In genomic region chr4:184371390-184371787, GRCh38 we compare ENCODE assay signal across 19 cellular contexts.
DNase-seq lines count a peak whose midpoint lies in the region; ATAC-seq, FAIRE-seq and TF ChIP-seq lines count a peak whose summit lies in the region.
"Had no signal": no experiment of that assay in that cellular context is flagged by ENCODE, and none has a peak within 500 bp of the region (broad histone marks: within the 10 kb centered on the region; RNA-seq: fewer than 3 reads in every experiment).

No MANE protein-coding gene starts in this region.

- no peak overlapping the region for H3K23ac ChIP-seq in H9 (ENCODE audit: insufficient read length, low read depth, low read length)

- no peak overlapping the region for H4K8ac ChIP-seq in H9 (replicated peaks; ENCODE audit: insufficient read length, low read depth, low read length)

- H4K20me1 ChIP-seq in H9 (ENCODE audit: control insufficient read depth, insufficient read depth, insufficient read length) (no peaks in the 10 kb centered on the region), K562 (replicated peaks; ENCODE audit: control insufficient read depth, insufficient read depth, low read length) (no peaks in the 10 kb centered on the region)

- no peak for DNase-seq in H9
- no peak for DNase-seq in K562 (ENCODE audit: extremely low read depth in 1 of 4, low spot score in 3 of 4)
- peak; percentile 15 for DNase-seq in ureter (ENCODE audit: low spot score)
- no peak for DNase-seq in GF-D8 (lab: John Stamatoyannopoulos, UW)
- no peak for DNase-seq in NCI-H1417 (lab: John Stamatoyannopoulos, UW)
- DNase-seq: BE2C; CD8-positive, alpha-beta memory T cell; DMS 273 treated with DMSO at 0.1 percent for 48 hours; EL; NCI-H1417 treated with DMSO at 0.1 percent for 48 hours; NCI-H2029; NCI-H2171; NCI-H446 treated with DMSO at 0.1 percent for 48 hours; NK-92 treated with Interleukin-12 subunit alpha and Interleukin-12 subunit beta, amount 100 ng/mL, for 24 hours; SHP77 treated with DMSO at 0.1 percent for 48 hours had no signal

- H3K9me1 ChIP-seq in K562 (ENCODE audit: control insufficient read depth, insufficient read depth, low read length): no peaks in the 10 kb centered on the region

- H3K27me3 Mint-ChIP-seq in H9 (ENCODE audit: low read depth): no peaks in the 10 kb centered on the region
- no peaks in the 10 kb centered on the region for H3K27me3 Mint-ChIP-seq in nephron (ENCODE audit: low read depth)
- no peaks in the 10 kb centered on the region for H3K27me3 Mint-ChIP-seq in stimulated activated memory B cell treated with anti-CD40 and anti-IgM and Interleukin-4, amounts not matched to agents 10 μg/mL and 1 μg/mL and 100 μg/mL, for 72 hours

- H3K27ac Mint-ChIP-seq in H9 (peak overlapping the region in 2 of 3 experiments; percentile 25 to 59; a peak in 2 of 7 replicates), nephron (peak overlapping the region; percentile 46 to 82 (median 56))
- no peak overlapping the region for H3K27ac Mint-ChIP-seq in stimulated activated memory B cell treated with anti-CD40 and anti-IgM and Interleukin-4, amounts not matched to agents 10 μg/mL and 1 μg/mL and 100 μg/mL, for 72 hours

- H3K79me2 ChIP-seq in H9 (ENCODE audit: insufficient read depth, low read length) (no peaks in the 10 kb centered on the region), K562 (ENCODE audit: control insufficient read depth, insufficient read depth, low read length) (no peaks in the 10 kb centered on the region)

- H3K9me3 ChIP-seq in H9 (ENCODE audit: control insufficient read depth, low read depth, low read length): no peaks in the 10 kb centered on the region
- H3K9me3 ChIP-seq in K562 (replicated peaks; ENCODE audit: control insufficient read depth, insufficient read depth, low read depth, low read length): no peaks in the 10 kb centered on the region
- H3K9me3 ChIP-seq: BE2C, HAP-1 had no signal

- no peak overlapping the region for H4K91ac ChIP-seq in H9 (ENCODE audit: insufficient read length, low read depth, low read length)

- no peak overlapping the region for H4K5ac ChIP-seq in H9 (ENCODE audit: insufficient read length, low read depth, low read length)

- H3K4ac ChIP-seq in H9 (ENCODE audit: low read depth, low read length): no peak overlapping the region

- no peak overlapping the region for H3K4me3 ChIP-seq in K562
- H3K4me3 ChIP-seq: HAP-1 had no signal

- no TSS peak for BruUV-seq in K562 (replicated peaks; lab: Mats Ljungman, UMichigan)

- H3K27ac ChIP-seq in H9 (ENCODE audit: insufficient read length, low read depth, low read length) (no peak overlapping the region), K562 (ENCODE audit: extremely low read depth, low read depth, low read length) (no peak overlapping the region)

- intact Hi-C loops in K562 (cut with micrococcal nuclease): no loop called here

- TF ChIP-seq CTCF in H9 (conservative IDR thresholded peaks at IDR 0.05) (no peak), K562 (IDR thresholded peaks at IDR 0.05 in 2 of 3, conservative IDR thresholded peaks at IDR 0.05 in 1 of 3; ENCODE audit: insufficient read depth in 2 of 3, low read depth in 1 of 3, low read length in 3 of 3) (no peak), nephron (IDR thresholded peaks at IDR 0.05; ENCODE audit: unreplicated experiment in 3 of 3) (no peak)

- H3K23me2 ChIP-seq in H9 (ENCODE audit: insufficient read length, low read depth, low read length, poor library complexity, severe bottlenecking): no peaks in the 10 kb centered on the region

- no CpG with 5 or more reads among the region's 12 CpGs for WGBS in H9 (ENCODE audit: extremely low coverage, insufficient read length, low lambda C conversion rate)
- 89% methylated on average over 10 of the region's 12 CpGs for WGBS in K562 (ENCODE audit: insufficient coverage, low coverage, missing lambda C conversion rate)

- POLR2A ChIA-PET in K562 (lab: Yijun Ruan, JAX): interaction anchor here (0.7 kb wide), 1 partner anchor 17 kb away, joined by 3 read pairs; no protein-coding TSS in a partner anchor

- H2BK15ac ChIP-seq in H9 (ENCODE audit: low read depth, low read length): no peak overlapping the region

- H3K4me2 ChIP-seq in H9 (ENCODE audit: insufficient read depth, insufficient read length, low read length) (no peak overlapping the region), K562 (ENCODE audit: insufficient read depth, low read length) (no peak overlapping the region)

- H2AK5ac ChIP-seq in H9 (ENCODE audit: insufficient read length, low read length): no peak overlapping the region

- no peak for TF ChIP-seq RAD21 in K562 (CRISPR knock-in tag; conservative IDR thresholded peaks at IDR 0.05 in 1 of 2, IDR thresholded peaks at IDR 0.05 in 1 of 2)

- H2AFZ ChIP-seq in H9 (ENCODE audit: low read length) (no peak overlapping the region), K562 (ENCODE audit: low read depth, low read length) (peak overlapping the region; percentile 89)

- no peak overlapping the region for H2BK12ac ChIP-seq in H9 (ENCODE audit: insufficient read length, low read depth, low read length)

- H3T11ph ChIP-seq in H9 (ENCODE audit: low read length): no peak overlapping the region

- no peak overlapping the region; the same call in 1 of the 2 replicates for H3K14ac ChIP-seq in H9 (ENCODE audit: insufficient read depth, low read length)

- in situ Hi-C loops in K562 (cut with MboI): no loop called here

- CTCF ChIA-PET in K562 (lab: Yijun Ruan, JAX; ENCODE audit: low intra/inter-chr PET ratio): no interaction called here

- H3K9ac ChIP-seq in H9 (ENCODE audit: extremely low read depth, insufficient read length, low read length) (no peak overlapping the region), K562 (ENCODE audit: insufficient read depth in 1 of 2, low read depth in 2 of 2, low read length in 2 of 2) (peak overlapping the region in 1 of 2 experiments; percentile 49; a peak in 1 of 4 replicates)

- no peak overlapping the region for H3K4me3 Mint-ChIP-seq in H9
- H3K4me3 Mint-ChIP-seq in nephron: no peak overlapping the region
- no peak overlapping the region for H3K4me3 Mint-ChIP-seq in stimulated activated memory B cell treated with anti-CD40 and anti-IgM and Interleukin-4, amounts not matched to agents 10 μg/mL and 1 μg/mL and 100 μg/mL, for 72 hours
- H3K4me3 Mint-ChIP-seq: CD8-positive, alpha-beta memory T cell had no signal

- H3K79me1 ChIP-seq in H9 (ENCODE audit: insufficient read depth, low read depth, low read length, poor library complexity, severe bottlenecking): no peaks in the 10 kb centered on the region

- H2BK5ac ChIP-seq in H9 (ENCODE audit: insufficient read length, low read length): no peak overlapping the region

- 0 out of 3 replicates have a peak, but pooled peaks have one; percentile 18 for ATAC-seq in K562
- ATAC-seq in stimulated activated memory B cell treated with anti-CD40 and anti-IgM and Interleukin-4, amounts not matched to agents 10 μg/mL and 1 μg/mL and 100 μg/mL, for 72 hours: no peak

- no peak for FAIRE-seq in K562 (lab: Jason Lieb, UNC)
- FAIRE-seq: GM19239 had no signal

- no peak overlapping the region for H3K18ac ChIP-seq in H9 (ENCODE audit: insufficient read length, low read depth, low read length)

- H3K36me3 Mint-ChIP-seq in H9 (ENCODE audit: insufficient read depth in 1 of 3, low read depth in 3 of 3) (peaks cover 0 to 1% (median 0%) of the 10 kb centered on the region in 3 experiments; a peak in 2 of 7 replicates), nephron (ENCODE audit: low read depth) (peaks cover 4% of the 10 kb centered on the region)
- peaks cover 28% of the 10 kb centered on the region for H3K36me3 Mint-ChIP-seq in stimulated activated memory B cell treated with anti-CD40 and anti-IgM and Interleukin-4, amounts not matched to agents 10 μg/mL and 1 μg/mL and 100 μg/mL, for 72 hours

- H3K56ac ChIP-seq in H9 (ENCODE audit: insufficient read length, low read depth, low read length): no peak overlapping the region

- H2BK20ac ChIP-seq in H9 (ENCODE audit: low read depth, low read length, poor library complexity, severe bottlenecking): no peak overlapping the region

- H3K4me1 ChIP-seq in H9 (ENCODE audit: insufficient read depth, low read length) (peaks cover 3% of the 10 kb centered on the region; the same call in 1 of the 2 replicates), K562 (replicated peaks in 1 of 2; ENCODE audit: control insufficient read depth in 2 of 2, insufficient read depth in 2 of 2, low read length in 2 of 2) (peaks cover 4 to 13% of the 10 kb centered on the region in 2 experiments; a peak in 4 of 5 replicates)
- H3K4me1 ChIP-seq: BE2C had no signal

- no peaks in the 10 kb centered on the region for H3K27me3 ChIP-seq in H9 (ENCODE audit: insufficient read depth, low read length)
- no peaks in the 10 kb centered on the region for H3K27me3 ChIP-seq in K562 (ENCODE audit: control insufficient read depth in 2 of 2, insufficient read depth in 2 of 2, low read length in 2 of 2)
- H3K27me3 ChIP-seq: BE2C had no signal

- peaks cover 0 to 1% of the 10 kb centered on the region in 2 experiments; a peak in 2 of 5 replicates for H3K9me3 Mint-ChIP-seq in H9
- H3K9me3 Mint-ChIP-seq in nephron: no peaks in the 10 kb centered on the region
- peaks cover 6% of the 10 kb centered on the region for H3K9me3 Mint-ChIP-seq in stimulated activated memory B cell treated with anti-CD40 and anti-IgM and Interleukin-4, amounts not matched to agents 10 μg/mL and 1 μg/mL and 100 μg/mL, for 72 hours
- H3K9me3 Mint-ChIP-seq: CD8-positive, alpha-beta memory T cell had no signal

- H3K4me1 Mint-ChIP-seq in H9: peaks cover 9 to 14% of the 10 kb centered on the region in 2 experiments
- H3K4me1 Mint-ChIP-seq in nephron: no peaks in the 10 kb centered on the region
- peaks cover 35% of the 10 kb centered on the region for H3K4me1 Mint-ChIP-seq in stimulated activated memory B cell treated with anti-CD40 and anti-IgM and Interleukin-4, amounts not matched to agents 10 μg/mL and 1 μg/mL and 100 μg/mL, for 72 hours

- no peak for TF ChIP-seq EP300 in K562 (IDR thresholded peaks at IDR 0.05; ENCODE audit: low read length)

- no peak for TF ChIP-seq POLR2A in K562 (conservative IDR thresholded peaks at IDR 0.05)

- no peaks in the 10 kb centered on the region for H3K36me3 ChIP-seq in K562 (ENCODE audit: control insufficient read depth, insufficient read depth, low read length)
- H3K36me3 ChIP-seq: BE2C, HAP-1 had no signal

- H2BK120ac ChIP-seq in H9 (ENCODE audit: low read depth, low read length, poor library complexity, severe bottlenecking): no peak overlapping the region

TF ChIP-seq in K562, 482 proteins besides CTCF, POLR2A, EP300 and RAD21 (continues in another document):
- TF ChIP-seq MED1 (CRISPR knock-in tag; IDR thresholded peaks at IDR 0.05; ENCODE audit: borderline replicate concordance) (no peak), HBP1 (CRISPR knock-in tag; IDR thresholded peaks at IDR 0.05) (no peak)
